In the genomic region with DNA sequence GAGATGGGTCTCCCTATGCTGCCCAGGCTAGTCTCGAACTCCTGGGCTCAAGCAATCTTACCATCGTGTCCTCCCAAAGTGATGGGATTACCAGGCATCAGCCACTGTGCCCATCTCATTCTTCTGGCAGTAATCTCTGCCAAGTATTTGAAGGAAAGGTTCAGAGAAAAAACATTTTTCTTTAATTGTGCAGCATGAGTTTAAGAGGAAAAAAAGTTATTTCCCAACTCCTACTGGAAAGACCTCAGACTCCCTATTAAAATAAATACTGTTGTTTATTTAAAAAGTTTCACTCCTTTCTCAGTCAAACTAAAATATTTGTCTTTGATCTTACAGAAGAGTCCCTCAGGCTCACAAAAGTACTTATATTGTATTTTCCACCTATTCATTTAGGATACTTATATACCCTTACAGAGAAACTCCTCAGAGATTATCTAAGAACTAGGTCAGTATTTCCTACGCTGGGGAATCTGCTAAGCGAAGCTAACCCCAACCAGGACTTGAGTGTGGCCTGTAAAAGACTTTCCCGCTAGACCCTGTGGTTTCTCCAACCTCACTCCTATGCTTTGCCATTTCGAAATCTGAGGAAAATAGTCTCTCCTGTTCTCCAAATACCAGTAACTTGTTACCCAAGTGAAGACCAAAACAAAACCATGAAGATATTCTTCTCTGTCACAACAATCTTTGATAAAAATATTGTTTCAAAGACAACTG, we compare ENCODE assay signal across 22 cellular contexts. TPM values are rescaled to one million over a fixed set of nuclear protein-coding genes. Genes with fewer than 3 reads are reported as not detected.
DNase-seq lines count a peak whose midpoint lies in the region; ATAC-seq and TF ChIP-seq lines count a peak whose summit lies in the region.
"Had no signal": no experiment of that assay in that cellular context is flagged by ENCODE, and none has a peak within 500 bp of the region (broad histone marks: within the 10 kb centered on the region; RNA-seq: fewer than 3 reads in every experiment).

No MANE protein-coding gene starts in this region.

- peaks cover 91% of the 10 kb centered on the region for H3K79me2 ChIP-seq in ACC112 (ENCODE audit: control insufficient read depth, insufficient read depth, low read length, unreplicated experiment)
- peaks cover 95% of the 10 kb centered on the region for H3K79me2 ChIP-seq in osteoblast (ENCODE audit: insufficient read depth, low read length)

- no peak overlapping the region for H3K27ac Mint-ChIP-seq in naive thymus-derived CD4-positive, alpha-beta T cell
- H3K27ac Mint-ChIP-seq: activated CD8-positive, alpha-beta memory T cell treated with anti-CD3 and anti-CD28 coated beads, Interleukin-2, amount 10 ng/mL, durations not matched to agents 7 days and 5 days; activated naive CD8-positive, alpha-beta T cell treated with anti-CD3 and anti-CD28 coated beads, Interleukin-2, amount 50 U/mL, for 24 hours; activated T-helper 2 cell treated with anti-CD3 and anti-CD28 coated beads, Interferon-gamma antibody, Interleukin-2, Interleukin-4, amounts not matched to agents 10 μg/mL and 5 μg/mL and 100 μg/mL, durations not matched to agents 14 hours and 24 hours and 36 hours; CD4-positive, alpha-beta memory T cell; endodermal cell; naive thymus-derived CD8-positive, alpha-beta T cell; stimulated activated naive B cell treated with anti-CD40 and anti-IgM and Interleukin-4, amounts not matched to agents 10 μg/mL and 1 μg/mL and 100 μg/mL, for 72 hours; T-helper 2 cell treated with Interferon-gamma antibody and Interleukin-4, amounts not matched to agents 5 μg/mL and 100 μg/mL, for 36 hours had no signal

- peaks cover 27 to 41% (median 35%) of the 10 kb centered on the region in 5 donors for H3K27me3 Mint-ChIP-seq in naive thymus-derived CD4-positive, alpha-beta T cell

- H3K27ac ChIP-seq in ACC112 (ENCODE audit: low read depth, low read length) (peak overlapping the region; percentile 51), SJSA1 (0 out of 2 replicates have a peak overlapping the region, but pooled peaks have one; percentile 1), osteoblast (ENCODE audit: low read depth, low read length) (peak overlapping the region; percentile 60)
- H3K27ac ChIP-seq in naive thymus-derived CD4-positive, alpha-beta T cell (ENCODE audit: low read depth, low read length): no peak overlapping the region
- H3K27ac ChIP-seq: prostate gland had no signal

- DNase-seq in SJSA1 (ENCODE audit: low read depth in 1 of 2, low spot score in 2 of 2) (peak in 1 of 2 experiments; percentile 52), fibroblast of mammary gland (ENCODE audit: low read depth) (peak; percentile 48), osteoblast (ENCODE audit: insufficient read length, low spot score, missing footprints) (no peak), HuH-7.5 (ENCODE audit: low spot score) (no peak)
- no peak for DNase-seq in naive thymus-derived CD4-positive, alpha-beta T cell
- DNase-seq: activated CD8-positive, alpha-beta memory T cell treated with anti-CD3 and anti-CD28 coated beads, Interleukin-2, amount 10 ng/mL, durations not matched to agents 7 days and 5 days; activated naive CD8-positive, alpha-beta T cell treated with anti-CD3 and anti-CD28 coated beads, Interleukin-2, amount 50 U/mL, for 24 hours; CD4-positive, alpha-beta memory T cell; DMS79; endodermal cell; naive thymus-derived CD8-positive, alpha-beta T cell; NCI-H1694; NCI-H345; stimulated activated CD4-positive, alpha-beta T cell treated with anti-CD3 and anti-CD28 coated beads, Interleukin-15, amount 100 ng/mL, for 24 hours; stimulated activated naive B cell treated with anti-CD40 and anti-IgM and Interleukin-4, amounts not matched to agents 10 μg/mL and 1 μg/mL and 100 μg/mL, for 72 hours had no signal

- H3K36me3 Mint-ChIP-seq in naive thymus-derived CD4-positive, alpha-beta T cell: no peaks in the 10 kb centered on the region
- H3K36me3 Mint-ChIP-seq: CD4-positive, alpha-beta memory T cell; naive thymus-derived CD8-positive, alpha-beta T cell; stimulated activated naive B cell treated with anti-CD40 and anti-IgM and Interleukin-4, amounts not matched to agents 10 μg/mL and 1 μg/mL and 100 μg/mL, for 72 hours had no signal

- H2AFZ ChIP-seq in ACC112 (ENCODE audit: low read length, unreplicated experiment) (no peak overlapping the region), osteoblast (ENCODE audit: low read length) (no peak overlapping the region)

- peaks cover 0 to 6% (median 0%) of the 10 kb centered on the region in 11 donors for H3K9me3 Mint-ChIP-seq in naive thymus-derived CD4-positive, alpha-beta T cell
- H3K9me3 Mint-ChIP-seq: activated naive CD8-positive, alpha-beta T cell treated with anti-CD3 and anti-CD28 coated beads, Interleukin-2, amount 50 U/mL, for 24 hours; activated T-helper 2 cell treated with anti-CD3 and anti-CD28 coated beads, Interferon-gamma antibody, Interleukin-2, Interleukin-4, amounts not matched to agents 10 μg/mL and 5 μg/mL and 100 μg/mL, durations not matched to agents 14 hours and 24 hours and 36 hours; endodermal cell; stimulated activated naive B cell treated with anti-CD40 and anti-IgM and Interleukin-4, amounts not matched to agents 10 μg/mL and 1 μg/mL and 100 μg/mL, for 72 hours; T-helper 2 cell treated with Interferon-gamma antibody and Interleukin-4, amounts not matched to agents 5 μg/mL and 100 μg/mL, for 36 hours had no signal

- H3K36me3 ChIP-seq in ACC112 (ENCODE audit: insufficient read depth, low read length) (peaks cover 9% of the 10 kb centered on the region; the same call in 1 of the 2 replicates), SJSA1 (peaks cover 9% of the 10 kb centered on the region; the same call in 1 of the 2 replicates), osteoblast (ENCODE audit: insufficient read depth, low read length) (peaks cover 8% of the 10 kb centered on the region)
- H3K36me3 ChIP-seq in naive thymus-derived CD4-positive, alpha-beta T cell (ENCODE audit: control insufficient read depth in 2 of 3, insufficient read depth in 3 of 3, low read length in 3 of 3): no peaks in the 10 kb centered on the region
- H3K36me3 ChIP-seq: prostate gland had no signal

- no peak for TF ChIP-seq CTCF in fibroblast of mammary gland (conservative IDR thresholded peaks at IDR 0.05; ENCODE audit: control insufficient read depth, insufficient read depth, low read depth, low read length)
- TF ChIP-seq CTCF in osteoblast (IDR thresholded peaks at IDR 0.05; ENCODE audit: extremely low read depth, low read depth, low read length): no peak

- H3K4me1 Mint-ChIP-seq in naive thymus-derived CD4-positive, alpha-beta T cell: peaks cover 0 to 2% (median 0%) of the 10 kb centered on the region in 7 donors
- H3K4me1 Mint-ChIP-seq: activated CD8-positive, alpha-beta memory T cell treated with anti-CD3 and anti-CD28 coated beads, Interleukin-2, amount 10 ng/mL, durations not matched to agents 7 days and 5 days; activated naive CD8-positive, alpha-beta T cell treated with anti-CD3 and anti-CD28 coated beads, Interleukin-2, amount 50 U/mL, for 24 hours; CD4-positive, alpha-beta memory T cell; stimulated activated naive B cell treated with anti-CD40 and anti-IgM and Interleukin-4, amounts not matched to agents 10 μg/mL and 1 μg/mL and 100 μg/mL, for 72 hours had no signal

- H3K4me1 ChIP-seq in ACC112 (ENCODE audit: control insufficient read depth, insufficient read depth, low read length, unreplicated experiment): peaks cover 23% of the 10 kb centered on the region
- H3K4me1 ChIP-seq in SJSA1 (replicated peaks): peaks cover 34% of the 10 kb centered on the region
- H3K4me1 ChIP-seq in osteoblast (ENCODE audit: insufficient read depth, low read length): peaks cover 30% of the 10 kb centered on the region
- H3K4me1 ChIP-seq in naive thymus-derived CD4-positive, alpha-beta T cell (ENCODE audit: control insufficient read depth in 2 of 2, insufficient read depth in 2 of 2, low read length in 2 of 2): no peaks in the 10 kb centered on the region

- no peaks in the 10 kb centered on the region for H3K9me3 ChIP-seq in SJSA1 (replicated peaks)
- no peaks in the 10 kb centered on the region for H3K9me3 ChIP-seq in osteoblast (ENCODE audit: low read depth, low read length)
- no peaks in the 10 kb centered on the region for H3K9me3 ChIP-seq in naive thymus-derived CD4-positive, alpha-beta T cell (ENCODE audit: control insufficient read depth in 2 of 3, low read length in 3 of 3)
- H3K9me3 ChIP-seq: prostate gland had no signal

- H3K4me3 ChIP-seq in ACC112 (ENCODE audit: low read depth, low read length) (no peak overlapping the region), SJSA1 (no peak overlapping the region), fibroblast of mammary gland (ENCODE audit: control insufficient read depth, low read depth, low read length) (no peak overlapping the region), osteoblast (ENCODE audit: insufficient read depth, low read length) (no peak overlapping the region)
- H3K4me3 ChIP-seq in naive thymus-derived CD4-positive, alpha-beta T cell (ENCODE audit: low read length): no peak overlapping the region
- H3K4me3 ChIP-seq: lung, prostate gland had no signal

- H3K4me3 Mint-ChIP-seq in naive thymus-derived CD4-positive, alpha-beta T cell: no peak overlapping the region
- H3K4me3 Mint-ChIP-seq: activated CD8-positive, alpha-beta memory T cell treated with anti-CD3 and anti-CD28 coated beads, Interleukin-2, amount 10 ng/mL, durations not matched to agents 7 days and 5 days; activated naive CD8-positive, alpha-beta T cell treated with anti-CD3 and anti-CD28 coated beads, Interleukin-2, amount 50 U/mL, for 24 hours; CD4-positive, alpha-beta memory T cell; endodermal cell; naive thymus-derived CD8-positive, alpha-beta T cell; stimulated activated naive B cell treated with anti-CD40 and anti-IgM and Interleukin-4, amounts not matched to agents 10 μg/mL and 1 μg/mL and 100 μg/mL, for 72 hours; T-helper 2 cell treated with Interferon-gamma antibody and Interleukin-4, amounts not matched to agents 5 μg/mL and 100 μg/mL, for 36 hours had no signal

- no peak for ATAC-seq in naive thymus-derived CD4-positive, alpha-beta T cell
- ATAC-seq in HG03159 (IDR thresholded peaks at IDR 0.05; ENCODE audit: unreplicated experiment) (no peak), HG03045 (IDR thresholded peaks at IDR 0.05; ENCODE audit: unreplicated experiment) (no peak)
- ATAC-seq: activated CD8-positive, alpha-beta memory T cell treated with anti-CD3 and anti-CD28 coated beads, Interleukin-2, amount 10 ng/mL, durations not matched to agents 7 days and 5 days; activated naive CD8-positive, alpha-beta T cell treated with anti-CD3 and anti-CD28 coated beads, Interleukin-2, amount 50 U/mL, for 24 hours; naive thymus-derived CD8-positive, alpha-beta T cell; stimulated activated naive B cell treated with anti-CD40 and anti-IgM and Interleukin-4, amounts not matched to agents 10 μg/mL and 1 μg/mL and 100 μg/mL, for 72 hours had no signal

- CTCF ChIA-PET in naive thymus-derived CD4-positive, alpha-beta T cell (lab: Charles Lee): no interaction called here

- POLR2A ChIA-PET in naive thymus-derived CD4-positive, alpha-beta T cell (lab: Charles Lee): no interaction called here

- peaks cover 44% of the 10 kb centered on the region for H4K20me1 ChIP-seq in osteoblast (ENCODE audit: insufficient read depth, low read length)

- intact Hi-C loops in naive thymus-derived CD4-positive, alpha-beta T cell (cut with micrococcal nuclease): no loop called here

- H3K27me3 ChIP-seq in ACC112 (ENCODE audit: insufficient read depth, low read length) (no peaks in the 10 kb centered on the region), SJSA1 (replicated peaks) (no peaks in the 10 kb centered on the region), osteoblast (ENCODE audit: insufficient read depth, low read length) (no peaks in the 10 kb centered on the region)
- H3K27me3 ChIP-seq in naive thymus-derived CD4-positive, alpha-beta T cell (ENCODE audit: control insufficient read depth in 2 of 2, insufficient read depth in 2 of 2, low read length in 2 of 2): no peaks in the 10 kb centered on the region

- peak overlapping the region; percentile 12 for H3K4me2 ChIP-seq in osteoblast (ENCODE audit: insufficient read depth, low read length)

RNA-seq across cellular contexts. Expression of a gene that starts 28.7 kb away (rescaled TPM):
- 31.5 and 43.0 TPM in 2 replicates for total RNA-seq in SJSA1 (2014; rRNA removed; shearing (Covaris generic))
- total RNA-seq in osteoblast: 79.3 and 84.7 TPM in 2 replicates
- total RNA-seq in naive thymus-derived CD4-positive, alpha-beta T cell: under 1 TPM; 0.19 to 0.56 (median 0.34) TPM
- polyA plus RNA-seq in naive thymus-derived CD4-positive, alpha-beta T cell: under 1 TPM in 1 of 2 donors, not detected in 1; 0.17 TPM

Comparison
In these comparisons a context has a peak if more than half of its experiments do, and no peak if none do; other contexts are left out.
1. RNA of a gene that starts 28.7 kb away (total RNA-seq): 79.3 to 84.7 TPM in osteoblast and 31.5 to 43.0 TPM in SJSA1; 0.19 to 0.56 TPM in naive thymus-derived CD4-positive, alpha-beta T cell; every median in the first group is over 10 times any median in the second.